ENCODE assay signal across 13 cellular contexts in the genomic region with DNA sequence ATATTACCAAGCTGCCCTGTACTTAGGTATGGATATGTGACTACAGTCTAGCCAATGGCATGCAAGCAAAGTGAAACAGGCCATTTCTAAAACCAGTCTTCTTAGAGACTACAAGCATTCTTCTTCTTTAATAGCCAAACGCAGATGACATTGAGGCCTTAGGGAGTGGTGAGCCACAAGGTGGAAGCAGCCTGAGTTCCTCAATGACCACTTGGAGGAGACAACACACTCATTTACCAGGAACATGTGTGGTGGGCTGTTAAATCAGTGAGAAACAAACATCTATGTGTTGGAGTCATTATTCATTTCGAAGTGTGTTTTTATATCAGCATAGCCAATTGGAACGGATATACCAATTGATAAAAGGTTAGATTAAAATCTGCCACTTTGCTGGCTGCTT.
A peak's percentile ranks its signal among the peaks of the same experiment; 100 is the strongest.
DNase-seq lines count a peak whose midpoint lies in the region; ATAC-seq and TF ChIP-seq lines count a peak whose summit lies in the region.
"Had no signal": no experiment of that assay in that cellular context is flagged by ENCODE, and none has a peak within 500 bp of the region (broad histone marks: within the 10 kb centered on the region; RNA-seq: fewer than 3 reads in every experiment).

No MANE protein-coding gene starts in this region.

- no peaks in the 10 kb centered on the region for H3K36me3 Mint-ChIP-seq in WTC11

- CTCF ChIA-PET in WTC11 (lab: Charles Lee): interaction anchor here (1.0 to 2.1 kb wide), 2 partner anchors 173 to 492 kb away, joined by 3 to 7 read pairs; no protein-coding TSS in a partner anchor
- CTCF ChIA-PET in SK-N-SH (lab: Yijun Ruan, JAX): interaction anchor here (7.7 kb wide), 1 partner anchor 436 kb away, joined by 64 read pairs; no protein-coding TSS in a partner anchor

- no peak overlapping the region for H3K27ac ChIP-seq in mesendoderm (ENCODE audit: low read depth, low read length)
- no peak overlapping the region for H3K27ac ChIP-seq in SK-N-SH (ENCODE audit: low read depth in 2 of 2, low read length in 1 of 2)
- no peak overlapping the region for H3K27ac ChIP-seq in right lobe of liver
- H3K27ac ChIP-seq: SK-N-MC had no signal

- no peaks in the 10 kb centered on the region for H3K9me2 ChIP-seq in SK-N-SH

- H3K9me3 ChIP-seq in SK-N-SH (no peaks in the 10 kb centered on the region), right lobe of liver (no peaks in the 10 kb centered on the region)

- ATAC-seq in WTC11: peak; percentile 85
- ATAC-seq in right lobe of liver: no peak
- ATAC-seq: sciatic nerve had no signal

- H3F3A ChIP-seq in SK-N-SH (replicated peaks; ENCODE audit: insufficient read depth): no peaks in the 10 kb centered on the region

- no peak overlapping the region for H2BK120ac ChIP-seq in mesendoderm (ENCODE audit: low read depth, low read length)

- TF ChIP-seq CTCF in WTC11 (IDR thresholded peaks at IDR 0.05): no peak
- TF ChIP-seq CTCF in SK-N-SH (IDR thresholded peaks at IDR 0.05): no peak
- TF ChIP-seq CTCF in right lobe of liver (IDR thresholded peaks at IDR 0.05): no peak

- no peak overlapping the region for H2BK5ac ChIP-seq in mesendoderm (ENCODE audit: low read length)

- no peak overlapping the region for H3K27ac Mint-ChIP-seq in WTC11

- H3K4ac ChIP-seq in mesendoderm (ENCODE audit: low read depth, low read length): no peak overlapping the region

- no peaks in the 10 kb centered on the region for H3K9me3 Mint-ChIP-seq in WTC11

- no peak overlapping the region for H4K5ac ChIP-seq in mesendoderm (ENCODE audit: low read length)

- H3K4me1 Mint-ChIP-seq in WTC11: no peaks in the 10 kb centered on the region

- no peaks in the 10 kb centered on the region for H3K79me2 ChIP-seq in mesendoderm (ENCODE audit: control insufficient read depth, insufficient read depth, low read length)
- no peaks in the 10 kb centered on the region for H3K79me2 ChIP-seq in SK-N-SH (ENCODE audit: insufficient read depth)

- no CpG with 5 or more reads among the region's 3 CpGs for WGBS in mesendoderm (ENCODE audit: extremely low coverage, insufficient coverage, low lambda C conversion rate)
- 42% methylated on average over 3 of the region's 3 CpGs for WGBS in SK-N-SH (ENCODE audit: low lambda C conversion rate)
- WGBS in right lobe of liver (ENCODE audit: insufficient coverage, low coverage, low lambda C conversion rate, missing lambda C conversion rate): 49% methylated on average over 3 of the region's 3 CpGs

- no peak overlapping the region for H3K23ac ChIP-seq in mesendoderm (ENCODE audit: low read length)

- H3K27me3 Mint-ChIP-seq in WTC11 (ENCODE audit: low read depth): no peaks in the 10 kb centered on the region

- no peak overlapping the region for H3K56ac ChIP-seq in mesendoderm (ENCODE audit: low read length)

- H2BK15ac ChIP-seq in mesendoderm (replicated peaks; ENCODE audit: low read depth): no peak overlapping the region

- H3K4me3 ChIP-seq in mesendoderm (ENCODE audit: low read length) (no peak overlapping the region), SK-N-SH (ENCODE audit: low read depth in 2 of 2, low read length in 1 of 2) (no peak overlapping the region), right lobe of liver (no peak overlapping the region)
- H3K4me3 ChIP-seq: SK-N-MC had no signal

- H4K20me1 ChIP-seq in SK-N-SH (ENCODE audit: insufficient read depth): no peaks in the 10 kb centered on the region

- intact Hi-C loops in right lobe of liver (cut with DNase I): no loop called here

- H3K79me1 ChIP-seq in mesendoderm (ENCODE audit: low read length): no peaks in the 10 kb centered on the region

- H3K9ac ChIP-seq in mesendoderm (ENCODE audit: low read length) (no peak overlapping the region), SK-N-SH (no peak overlapping the region)

- POLR2A ChIA-PET in WTC11 (lab: Charles Lee): no interaction called here
- POLR2A ChIA-PET in SK-N-SH (lab: Yijun Ruan, JAX): no interaction called here

- no peak overlapping the region for H3K18ac ChIP-seq in mesendoderm (ENCODE audit: low read length)

- no peak overlapping the region for H3K4me3 Mint-ChIP-seq in WTC11

- no peak overlapping the region for H2AK5ac ChIP-seq in mesendoderm (ENCODE audit: low read length)

- TF ChIP-seq POLR2A in right lobe of liver (IDR thresholded peaks at IDR 0.05): no peak

- H3K27me3 ChIP-seq in mesendoderm (ENCODE audit: insufficient read depth, low read length, poor library complexity) (no peaks in the 10 kb centered on the region), SK-N-SH (ENCODE audit: insufficient read depth) (no peaks in the 10 kb centered on the region), right lobe of liver (no peaks in the 10 kb centered on the region)

- no peak overlapping the region for H4K8ac ChIP-seq in mesendoderm (ENCODE audit: low read depth, low read length)

- H2AFZ ChIP-seq in SK-N-SH (ENCODE audit: low read depth): no peak overlapping the region; the same call in 1 of the 2 replicates

- TF ChIP-seq RAD21 in SK-N-SH (IDR thresholded peaks at IDR 0.05; ENCODE audit: low read length): no peak

- H3K36me3 ChIP-seq in mesendoderm (ENCODE audit: control insufficient read depth, insufficient read depth, low read length) (no peaks in the 10 kb centered on the region), SK-N-SH (replicated peaks in 1 of 2; ENCODE audit: control insufficient read depth in 1 of 2, insufficient read depth in 2 of 2, low read length in 1 of 2) (no peaks in the 10 kb centered on the region), right lobe of liver (peaks cover 0 to 5% (median 0%) of the 10 kb centered on the region in 4 donors)

- H3K4me1 ChIP-seq in mesendoderm (ENCODE audit: control insufficient read depth, low read depth, low read length) (no peaks in the 10 kb centered on the region), SK-N-SH (ENCODE audit: control insufficient read depth in 1 of 2, insufficient read depth in 2 of 2, low read depth in 1 of 2, low read length in 1 of 2) (no peaks in the 10 kb centered on the region), right lobe of liver (peaks cover 0 to 7% (median 0%) of the 10 kb centered on the region in 4 donors)

- TF ChIP-seq EP300 in SK-N-SH (IDR thresholded peaks at IDR 0.05; ENCODE audit: borderline replicate concordance in 1 of 2, low read depth in 1 of 2, low read length in 1 of 2): no peak

- H3K4me2 ChIP-seq in mesendoderm (ENCODE audit: low read length): no peak overlapping the region
- H3K4me2 ChIP-seq in SK-N-SH: no peak overlapping the region

- DNase-seq in ELR (ENCODE audit: low read depth): peak; percentile 41
- DNase-seq in LHCN-M2 (ENCODE audit: low read depth): peak; percentile 44
- DNase-seq in WTC11 (ENCODE audit: low spot score): peak; percentile 12
- peak; percentile 61 for DNase-seq in mesendoderm
- no peak for DNase-seq in SK-N-SH
- no peak for DNase-seq in 8988T
- DNase-seq in right lobe of liver: no peak
- DNase-seq: activated CD4-positive, alpha-beta T cell treated with anti-CD3 and anti-CD28 coated beads, Interleukin-2, amount 50 U/mL, for 1 hour; activated effector memory CD4-positive, alpha-beta T cell treated with anti-CD3 and anti-CD28 coated beads, Interleukin-2, amount 50 U/mL, for 16 hours; COR-L47; MV-4-11 had no signal

TF ChIP-seq in WTC11, 78 proteins besides CTCF, POLR2A, EP300 and RAD21 (continues in another document):
- TF ChIP-seq, protein P1, sequence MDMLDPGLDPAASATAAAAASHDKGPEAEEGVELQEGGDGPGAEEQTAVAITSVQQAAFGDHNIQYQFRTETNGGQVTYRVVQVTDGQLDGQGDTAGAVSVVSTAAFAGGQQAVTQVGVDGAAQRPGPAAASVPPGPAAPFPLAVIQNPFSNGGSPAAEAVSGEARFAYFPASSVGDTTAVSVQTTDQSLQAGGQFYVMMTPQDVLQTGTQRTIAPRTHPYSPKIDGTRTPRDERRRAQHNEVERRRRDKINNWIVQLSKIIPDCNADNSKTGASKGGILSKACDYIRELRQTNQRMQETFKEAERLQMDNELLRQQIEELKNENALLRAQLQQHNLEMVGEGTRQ (CRISPR knock-in tag; IDR thresholded peaks at IDR 0.05): no peak
- no peak for TF ChIP-seq TEAD4 (CRISPR knock-in tag; IDR thresholded peaks at IDR 0.05)
- no peak for TF ChIP-seq OVOL2 (CRISPR knock-in tag; IDR thresholded peaks at IDR 0.05; ENCODE audit: borderline replicate concordance)

TF ChIP-seq in SK-N-SH, 30 proteins besides CTCF, POLR2A, EP300 and RAD21 (continues in another document):
- TF ChIP-seq YY1 (IDR thresholded peaks at IDR 0.05; ENCODE audit: low read depth): no peak
- no peak for TF ChIP-seq FOXJ3 (CRISPR knock-in tag; IDR thresholded peaks at IDR 0.05)
- no peak for TF ChIP-seq ELF1 (IDR thresholded peaks at IDR 0.05)
- TF ChIP-seq, protein P2, sequence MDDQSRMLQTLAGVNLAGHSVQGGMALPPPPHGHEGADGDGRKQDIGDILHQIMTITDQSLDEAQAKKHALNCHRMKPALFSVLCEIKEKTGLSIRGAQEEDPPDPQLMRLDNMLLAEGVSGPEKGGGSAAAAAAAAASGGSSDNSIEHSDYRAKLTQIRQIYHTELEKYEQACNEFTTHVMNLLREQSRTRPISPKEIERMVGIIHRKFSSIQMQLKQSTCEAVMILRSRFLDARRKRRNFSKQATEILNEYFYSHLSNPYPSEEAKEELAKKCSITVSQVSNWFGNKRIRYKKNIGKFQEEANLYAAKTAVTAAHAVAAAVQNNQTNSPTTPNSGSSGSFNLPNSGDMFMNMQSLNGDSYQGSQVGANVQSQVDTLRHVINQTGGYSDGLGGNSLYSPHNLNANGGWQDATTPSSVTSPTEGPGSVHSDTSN (IDR thresholded peaks at IDR 0.05): no peak
- no peak for TF ChIP-seq POLR2AphosphoS5 (IDR thresholded peaks at IDR 0.05; ENCODE audit: low read depth, low read length)
- no peak for TF ChIP-seq SMC3 (IDR thresholded peaks at IDR 0.05; ENCODE audit: low read depth, low read length)
- TF ChIP-seq, protein P3, sequence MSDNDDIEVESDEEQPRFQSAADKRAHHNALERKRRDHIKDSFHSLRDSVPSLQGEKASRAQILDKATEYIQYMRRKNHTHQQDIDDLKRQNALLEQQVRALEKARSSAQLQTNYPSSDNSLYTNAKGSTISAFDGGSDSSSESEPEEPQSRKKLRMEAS (IDR thresholded peaks at IDR 0.05; ENCODE audit: low read depth): no peak

Comparison
In these comparisons a context has a peak if more than half of its experiments do, and no peak if none do; other contexts are left out.
1. DNase-seq: peak in ELR (single experiment), LHCN-M2 (single experiment), WTC11 (single experiment) and mesendoderm (single experiment); none in SK-N-SH (single experiment), 8988T (single experiment) and right lobe of liver (0 of 3).